8 cellular contexts compared by ENCODE assay signal in genomic region chr19:47109177-47109540, GRCh38. TPM values are rescaled to one million over a fixed set of nuclear protein-coding genes. Genes with fewer than 3 reads are reported as not detected.
DNase-seq lines count a peak whose midpoint lies in the region; TF ChIP-seq lines count a peak whose summit lies in the region.

No MANE protein-coding gene starts in this region.

- H3K27ac ChIP-seq in BLaER1 (peak overlapping the region; percentile 100), neural cell (ENCODE audit: low read length) (no peak overlapping the region)
- peak overlapping the region; percentile 99 for H3K27ac ChIP-seq in effector memory CD4-positive, alpha-beta T cell (ENCODE audit: insufficient read depth, low read length, poor library complexity, severe bottlenecking)

- H3K4me2 ChIP-seq in BLaER1 (peak overlapping the region; percentile 88), neural cell (ENCODE audit: low read length) (no peak overlapping the region)

- no peak for TF ChIP-seq EP300 in neural cell (conservative IDR thresholded peaks at IDR 0.05; ENCODE audit: poor library complexity, severe bottlenecking)

- no peaks in the 10 kb centered on the region for H3K9me2 ChIP-seq in neural cell (ENCODE audit: insufficient read depth, low read length)

- H3K36me3 ChIP-seq in BLaER1: peaks cover 31% of the 10 kb centered on the region
- H3K36me3 ChIP-seq in effector memory CD4-positive, alpha-beta T cell (ENCODE audit: control insufficient read depth, insufficient read depth, low read length): no peaks in the 10 kb centered on the region
- no peaks in the 10 kb centered on the region for H3K36me3 ChIP-seq in neural cell (ENCODE audit: insufficient read depth, low read length)

- no peak for TF ChIP-seq CTCF in NB4 (IDR thresholded peaks at IDR 0.05; ENCODE audit: low read depth, low read length)
- TF ChIP-seq CTCF in neural cell (IDR thresholded peaks at IDR 0.05; ENCODE audit: poor library complexity, severe bottlenecking): no peak

- peaks cover 51% of the 10 kb centered on the region for H3K4me1 ChIP-seq in BLaER1
- H3K4me1 ChIP-seq in effector memory CD4-positive, alpha-beta T cell (ENCODE audit: control insufficient read depth, insufficient read depth, low read length, poor library complexity, severe bottlenecking): peaks cover 34% of the 10 kb centered on the region

- DNase-seq in NB4 (ENCODE audit: low read depth) (no peak), HK-2 (ENCODE audit: unreplicated experiment) (no peak), NCI-H2227 (lab: John Stamatoyannopoulos, UW; ENCODE audit: unreplicated experiment) (no peak), DMS153 (lab: John Stamatoyannopoulos, UW) (no peak), anterior cingulate cortex (lab: John Stamatoyannopoulos, UW) (no peak)
- no peak for DNase-seq in effector memory CD4-positive, alpha-beta T cell

- no peak overlapping the region for H2AFZ ChIP-seq in neural cell (ENCODE audit: low read depth, low read length)

- peak overlapping the region; percentile 99 for H3K9ac ChIP-seq in BLaER1
- no peak overlapping the region for H3K9ac ChIP-seq in neural cell (ENCODE audit: low read length)

- H3K9me3 ChIP-seq in BLaER1 (no peaks in the 10 kb centered on the region), neural cell (ENCODE audit: low read length) (no peaks in the 10 kb centered on the region)
- H3K9me3 ChIP-seq in effector memory CD4-positive, alpha-beta T cell (ENCODE audit: control insufficient read depth, low read length): no peaks in the 10 kb centered on the region

- H3K79me2 ChIP-seq in neural cell (replicated peaks; ENCODE audit: insufficient read depth, low read length): peaks cover 55% of the 10 kb centered on the region

- H4K20me1 ChIP-seq in BLaER1: peaks cover 12% of the 10 kb centered on the region; the same call in 1 of the 2 replicates
- no peaks in the 10 kb centered on the region for H4K20me1 ChIP-seq in neural cell (ENCODE audit: insufficient read depth)

- H3K4me3 ChIP-seq in BLaER1 (peak overlapping the region; percentile 86), NB4 (ENCODE audit: low read depth, low read length) (peak overlapping the region; percentile 77), neural cell (ENCODE audit: low read length) (peak overlapping the region; percentile 90)
- peak overlapping the region; percentile 90 for H3K4me3 ChIP-seq in effector memory CD4-positive, alpha-beta T cell (ENCODE audit: insufficient read depth, low read depth, low read length, poor library complexity, severe bottlenecking)

- H3F3A ChIP-seq in neural cell (ENCODE audit: insufficient read depth, low read length, poor library complexity, severe bottlenecking): peaks cover 6% of the 10 kb centered on the region

- TF ChIP-seq POLR2A in NB4 (IDR thresholded peaks at IDR 0.05; ENCODE audit: extremely low read depth, insufficient read length): no peak

- H3K27me3 ChIP-seq in BLaER1: no peaks in the 10 kb centered on the region
- H3K27me3 ChIP-seq in effector memory CD4-positive, alpha-beta T cell (replicated peaks; ENCODE audit: control insufficient read depth, insufficient read depth, low read length, poor library complexity, severe bottlenecking): no peaks in the 10 kb centered on the region
- no peaks in the 10 kb centered on the region for H3K27me3 ChIP-seq in neural cell (ENCODE audit: insufficient read depth, low read depth, low read length)

- no peak for TF ChIP-seq RAD21 in neural cell (conservative IDR thresholded peaks at IDR 0.05)

TF ChIP-seq in neural cell, 6 proteins besides CTCF, POLR2A, EP300 and RAD21:
- no peak for TF ChIP-seq MXI1 (conservative IDR thresholded peaks at IDR 0.05; ENCODE audit: poor library complexity, severe bottlenecking)
- no peak for TF ChIP-seq EZH2 (IDR thresholded peaks at IDR 0.05; ENCODE audit: borderline replicate concordance, insufficient read depth, low read length, poor library complexity, severe bottlenecking)

RNA-seq across cellular contexts. Expression of gene ZC3H4, which starts 4.4 kb away (rescaled TPM):
- 5.1 and 5.4 TPM in 2 replicates for polyA plus RNA-seq in neural cell
- 23.5 and 27.5 TPM in 2 replicates for polyA minus RNA-seq in neural cell

RNA-seq across cellular contexts. Expression of gene SAE1, which starts 21.5 kb away (rescaled TPM):
- polyA plus RNA-seq in neural cell: 177 and 178 TPM in 2 replicates
- 115 and 127 TPM in 2 replicates for polyA minus RNA-seq in neural cell
